ENCODE assay signal across 21 cellular contexts in genomic region chr19:28523619-28524018, GRCh38.
DNase-seq lines count a peak whose midpoint lies in the region; ATAC-seq and TF ChIP-seq lines count a peak whose summit lies in the region.
"Had no signal": no experiment of that assay in that cellular context is flagged by ENCODE, and none has a peak within 500 bp of the region (broad histone marks: within the 10 kb centered on the region; RNA-seq: fewer than 3 reads in every experiment).

No MANE protein-coding gene starts in this region.

- H3K27me3 Mint-ChIP-seq in activated CD4-positive, alpha-beta T cell treated with anti-CD3 and anti-CD28 coated beads, Interleukin-2, amount 10 ng/mL, durations not matched to agents 24 days and 14 days: no peaks in the 10 kb centered on the region
- no peaks in the 10 kb centered on the region for H3K27me3 Mint-ChIP-seq in activated naive CD8-positive, alpha-beta T cell treated with anti-CD3 and anti-CD28 coated beads for 36 hours
- H3K27me3 Mint-ChIP-seq: B cell, IgD-negative memory B cell, T-cell had no signal

- DNase-seq in activated CD4-positive, alpha-beta T cell treated with anti-CD3 and anti-CD28 coated beads, Interleukin-2, amount 10 ng/mL, durations not matched to agents 24 days and 14 days: peak; percentile 13
- DNase-seq in activated CD4-positive, alpha-beta T cell treated with anti-CD3 and anti-CD28 coated beads, Interleukin-2, amount 50 U/mL, for 1 hour: no peak
- peak; percentile 56 for DNase-seq in NCI-H2196 (lab: John Stamatoyannopoulos, UW; ENCODE audit: unreplicated experiment)
- no peak for DNase-seq in activated naive CD8-positive, alpha-beta T cell treated with anti-CD3 and anti-CD28 coated beads for 36 hours
- no peak for DNase-seq in activated CD8-positive, alpha-beta memory T cell treated with anti-CD3 and anti-CD28 coated beads for 24 hours
- DNase-seq: DMS79; H7; Karpas-422; NCI-H1694; NCI-H226; NCI-H526; NK-92 treated with Interleukin-12 subunit alpha and Interleukin-12 subunit beta, amount 100 ng/mL, for 24 hours; Peyer's patch; SJCRH30; T-cell had no signal

- no peak overlapping the region for H2AFZ ChIP-seq in OCI-LY1 (ENCODE audit: low read length)

- intact Hi-C loops in activated CD4-positive, alpha-beta T cell treated with anti-CD3 and anti-CD28 coated beads, Interleukin-2, amount 10 ng/mL, durations not matched to agents 24 days and 14 days (cut with micrococcal nuclease): no loop called here

- H3K9ac ChIP-seq in OCI-LY1 (ENCODE audit: low read length): no peak overlapping the region

- H3F3A ChIP-seq in OCI-LY1 (ENCODE audit: insufficient read depth, low read length): no peaks in the 10 kb centered on the region

- H3K27ac ChIP-seq in OCI-LY1 (ENCODE audit: low read depth, low read length, poor library complexity, severe bottlenecking): peak overlapping the region; percentile 50
- H3K27ac ChIP-seq: A549, Peyer's patch, SJCRH30 had no signal

- no peaks in the 10 kb centered on the region for H3K27me3 ChIP-seq in OCI-LY1 (ENCODE audit: insufficient read depth, low read length)
- H3K27me3 ChIP-seq: Peyer's patch had no signal

- no peak overlapping the region for H3K4me3 Mint-ChIP-seq in activated CD4-positive, alpha-beta T cell treated with anti-CD3 and anti-CD28 coated beads, Interleukin-2, amount 10 ng/mL, durations not matched to agents 24 days and 14 days
- H3K4me3 Mint-ChIP-seq in activated naive CD8-positive, alpha-beta T cell treated with anti-CD3 and anti-CD28 coated beads for 36 hours: no peak overlapping the region
- H3K4me3 Mint-ChIP-seq: B cell, CD14-positive monocyte, IgD-negative memory B cell, T-cell had no signal

- peaks cover 10% of the 10 kb centered on the region for H3K9me3 Mint-ChIP-seq in activated CD4-positive, alpha-beta T cell treated with anti-CD3 and anti-CD28 coated beads, Interleukin-2, amount 10 ng/mL, durations not matched to agents 24 days and 14 days
- H3K9me3 Mint-ChIP-seq in activated naive CD8-positive, alpha-beta T cell treated with anti-CD3 and anti-CD28 coated beads for 36 hours: no peaks in the 10 kb centered on the region

- no peaks in the 10 kb centered on the region for H3K36me3 Mint-ChIP-seq in activated CD4-positive, alpha-beta T cell treated with anti-CD3 and anti-CD28 coated beads, Interleukin-2, amount 10 ng/mL, durations not matched to agents 24 days and 14 days (ENCODE audit: low read depth)
- no peaks in the 10 kb centered on the region for H3K36me3 Mint-ChIP-seq in activated naive CD8-positive, alpha-beta T cell treated with anti-CD3 and anti-CD28 coated beads for 36 hours
- H3K36me3 Mint-ChIP-seq: CD14-positive monocyte, IgD-negative memory B cell, T-cell had no signal

- no peaks in the 10 kb centered on the region for H3K36me3 ChIP-seq in OCI-LY1 (ENCODE audit: insufficient read depth, low read length)
- H3K36me3 ChIP-seq: Peyer's patch, SJCRH30 had no signal

- no peak overlapping the region; the same call in 1 of the 2 replicates for H3K4me2 ChIP-seq in OCI-LY1 (ENCODE audit: low read length)
- H3K4me2 ChIP-seq: A549 had no signal

- H3K4me1 Mint-ChIP-seq in activated CD4-positive, alpha-beta T cell treated with anti-CD3 and anti-CD28 coated beads, Interleukin-2, amount 10 ng/mL, durations not matched to agents 24 days and 14 days: no peaks in the 10 kb centered on the region
- H3K4me1 Mint-ChIP-seq in activated naive CD8-positive, alpha-beta T cell treated with anti-CD3 and anti-CD28 coated beads for 36 hours: no peaks in the 10 kb centered on the region
- H3K4me1 Mint-ChIP-seq: B cell, T-cell had no signal

- no peaks in the 10 kb centered on the region for H3K9me3 ChIP-seq in OCI-LY1 (ENCODE audit: low read length)
- H3K9me3 ChIP-seq: Peyer's patch, SJCRH30 had no signal

- H3K9me2 ChIP-seq in OCI-LY1 (ENCODE audit: low read depth, low read length): no peaks in the 10 kb centered on the region

- no peak overlapping the region for H3K27ac Mint-ChIP-seq in activated CD4-positive, alpha-beta T cell treated with anti-CD3 and anti-CD28 coated beads, Interleukin-2, amount 10 ng/mL, durations not matched to agents 24 days and 14 days
- no peak overlapping the region for H3K27ac Mint-ChIP-seq in activated naive CD8-positive, alpha-beta T cell treated with anti-CD3 and anti-CD28 coated beads for 36 hours
- H3K27ac Mint-ChIP-seq: B cell, IgD-negative memory B cell, T-cell had no signal

- peaks cover 48% of the 10 kb centered on the region for H3K4me1 ChIP-seq in OCI-LY1 (ENCODE audit: insufficient read depth, low read length, severe bottlenecking)
- H3K4me1 ChIP-seq: A549, Peyer's patch, SJCRH30 had no signal

- H4K20me1 ChIP-seq in OCI-LY1 (ENCODE audit: insufficient read depth, low read length): no peaks in the 10 kb centered on the region

- TF ChIP-seq CTCF in OCI-LY1 (IDR thresholded peaks at IDR 0.05; ENCODE audit: low read length): no peak

- H3K4me3 ChIP-seq in OCI-LY1 (ENCODE audit: low read depth, low read length, poor library complexity, severe bottlenecking): no peak overlapping the region
- H3K4me3 ChIP-seq: A549, Peyer's patch, SJCRH30 had no signal

- ATAC-seq in HG03196 (IDR thresholded peaks at IDR 0.05; ENCODE audit: unreplicated experiment): no peak
- ATAC-seq: A549, T-cell had no signal

- H3K79me2 ChIP-seq in OCI-LY1 (ENCODE audit: insufficient read depth, low read length): no peaks in the 10 kb centered on the region

Comparison
In these comparisons a context has a peak if more than half of its experiments do, and no peak if none do; other contexts are left out.
1. DNase-seq: peak in activated CD4-positive, alpha-beta T cell treated with anti-CD3 and anti-CD28 coated beads, Interleukin-2, amount 10 ng/mL, durations not matched to agents 24 days and 14 days (single experiment) and NCI-H2196 (single experiment); none in activated CD4-positive, alpha-beta T cell treated with anti-CD3 and anti-CD28 coated beads, Interleukin-2, amount 50 U/mL, for 1 hour (single experiment), activated naive CD8-positive, alpha-beta T cell treated with anti-CD3 and anti-CD28 coated beads for 36 hours (single experiment) and activated CD8-positive, alpha-beta memory T cell treated with anti-CD3 and anti-CD28 coated beads for 24 hours (single experiment).